ENCODE assay signal across 15 cellular contexts in genomic region chr11:10640308-10640707, GRCh38. TPM values are rescaled to one million over a fixed set of nuclear protein-coding genes. Genes with fewer than 3 reads are reported as not detected.
DNase-seq lines count a peak whose midpoint lies in the region; TF ChIP-seq lines count a peak whose summit lies in the region.
"Had no signal": no experiment of that assay in that cellular context is flagged by ENCODE, and none has a peak within 500 bp of the region (broad histone marks: within the 10 kb centered on the region; RNA-seq: fewer than 3 reads in every experiment).

No MANE protein-coding gene starts in this region.

- 34 to 65% methylated on average over 3 of the region's 3 CpGs for WGBS in esophagus squamous epithelium, 2 donors
- WGBS in spleen, 5 donors: 24 to 44% (median 33%) methylated on average over 3 of the region's 3 CpGs
- WGBS in adrenal gland, 4 donors: 71 to 85% (median 74%) methylated on average over 3 of the region's 3 CpGs

- intact Hi-C loops in CD14-positive monocyte (cut with micrococcal nuclease): no loop called here
- intact Hi-C loops in esophagus squamous epithelium (cut with DNase I): no loop called here
- intact Hi-C loops in spleen (cut with DNase I; ENCODE audit: low total_unique reads): loop anchor here (10.0 kb wide), 1 partner anchor 76 kb away; the partner anchor contains the start of gene LYVE1
- intact Hi-C loops in adrenal gland (cut with DNase I): no loop called here

- H3K4me1 ChIP-seq in esophagus squamous epithelium (peaks cover 5 to 55% (median 29%) of the 10 kb centered on the region in 3 donors), spleen (peaks cover 24 to 70% (median 49%) of the 10 kb centered on the region in 6 donors), adrenal gland (replicated peaks in 1 of 2) (peaks cover 0 to 8% of the 10 kb centered on the region in 2 donors)

- TF ChIP-seq CTCF in CD14-positive monocyte (IDR thresholded peaks at IDR 0.05) (no peak), esophagus squamous epithelium (IDR thresholded peaks at IDR 0.05) (no peak), spleen (IDR thresholded peaks at IDR 0.05 in 8 of 11, conservative IDR thresholded peaks at IDR 0.05 in 3 of 11) (no peak), adrenal gland (IDR thresholded peaks at IDR 0.05) (no peak), brain microvascular endothelial cell (IDR thresholded peaks at IDR 0.05; ENCODE audit: low read depth, low read length, missing control alignments) (no peak)

- peaks cover 0 to 3% (median 0%) of the 10 kb centered on the region in 7 donors for H3K9me3 Mint-ChIP-seq in CD14-positive monocyte
- H3K9me3 Mint-ChIP-seq: nephron progenitor cell had no signal

- in situ Hi-C loops in brain microvascular endothelial cell (cut with HindIII; ENCODE audit: low pct_ligation_motif_present, low sequenced_read_pairs): no loop called here

- peak overlapping the region in 1 of 2 donors; percentile 10 for H3K4me3 Mint-ChIP-seq in CD14-positive monocyte
- H3K4me3 Mint-ChIP-seq: nephron progenitor cell had no signal

- H3K27me3 ChIP-seq in esophagus squamous epithelium (no peaks in the 10 kb centered on the region), spleen (replicated peaks in 1 of 7) (no peaks in the 10 kb centered on the region), adrenal gland (no peaks in the 10 kb centered on the region), brain microvascular endothelial cell (replicated peaks) (no peaks in the 10 kb centered on the region)

- peak overlapping the region; percentile 82 to 94 (median 91) for H3K27ac Mint-ChIP-seq in CD14-positive monocyte

- H3K9me3 ChIP-seq in esophagus squamous epithelium (no peaks in the 10 kb centered on the region), spleen (no peaks in the 10 kb centered on the region), adrenal gland (replicated peaks in 1 of 3) (no peaks in the 10 kb centered on the region)

- no peaks in the 10 kb centered on the region for H3K36me3 Mint-ChIP-seq in CD14-positive monocyte

- peaks cover 0 to 2% (median 1%) of the 10 kb centered on the region in 3 donors for H3K27me3 Mint-ChIP-seq in CD14-positive monocyte (ENCODE audit: low read depth in 3 of 3)

- TF ChIP-seq POLR2A in esophagus squamous epithelium (IDR thresholded peaks at IDR 0.05) (no peak), spleen (IDR thresholded peaks at IDR 0.05) (no peak), adrenal gland (IDR thresholded peaks at IDR 0.05) (no peak)

- H3K27ac ChIP-seq in esophagus squamous epithelium: peak overlapping the region in 3 of 4 donors; percentile 57 to 76 (median 68)
- H3K27ac ChIP-seq in spleen: peak overlapping the region in 7 of 8 donors; percentile 55 to 90 (median 80)
- peak overlapping the region in 2 of 5 donors; percentile 37 to 52 for H3K27ac ChIP-seq in adrenal gland
- no peak overlapping the region for H3K27ac ChIP-seq in brain microvascular endothelial cell

- no peak for DNase-seq in CD14-positive monocyte (ENCODE audit: low spot score)
- peak; percentile 41 to 70 for DNase-seq in NOMO-1 (lab: John Stamatoyannopoulos, UW; ENCODE audit: unreplicated experiment in 2 of 2)
- no peak for DNase-seq in esophagus squamous epithelium (lab: John Stamatoyannopoulos, UW)
- DNase-seq in spleen: no peak
- DNase-seq in adrenal gland: no peak
- DNase-seq in stimulated activated CD4-positive, alpha-beta T cell treated with anti-CD3 and anti-CD28 coated beads, Interleukin-2, amount 100 ng/mL, for 48 hours: no peak
- DNase-seq in NCI-H2081 treated with DMSO at 0.1 percent for 48 hours (lab: John Stamatoyannopoulos, UW): no peak
- no peak for DNase-seq in brain microvascular endothelial cell
- DNase-seq: activated CD4-positive, CD25-positive, alpha-beta regulatory T cell; activated naive CD4-positive, alpha-beta T cell treated with anti-CD3 and anti-CD28 coated beads, Interleukin-2, amount 50 U/mL, for 16 hours; DMS 273 treated with DMSO at 0.1 percent for 48 hours; NCI-H2029; nephron progenitor cell; NK-92 treated with Interleukin-12 subunit alpha and Interleukin-12 subunit beta, amount 100 ng/mL, for 24 hours; stimulated activated naive CD8-positive, alpha-beta T cell treated with anti-CD3 and anti-CD28 coated beads, Interleukin-15, Interleukin-2, amounts not matched to agents 100 U/mL and 50 U/mL, for 24 hours had no signal

- H3K36me3 ChIP-seq in esophagus squamous epithelium: no peaks in the 10 kb centered on the region
- no peaks in the 10 kb centered on the region for H3K36me3 ChIP-seq in spleen
- H3K36me3 ChIP-seq in adrenal gland (replicated peaks in 1 of 2): no peaks in the 10 kb centered on the region
- no peaks in the 10 kb centered on the region for H3K36me3 ChIP-seq in brain microvascular endothelial cell (replicated peaks)

- no peak overlapping the region for H3K4me3 ChIP-seq in esophagus squamous epithelium
- H3K4me3 ChIP-seq in spleen: peak overlapping the region in 1 of 8 donors; percentile 0
- no peak overlapping the region for H3K4me3 ChIP-seq in adrenal gland
- no peak overlapping the region for H3K4me3 ChIP-seq in brain microvascular endothelial cell (ENCODE audit: low read depth, low read length)

- H3K4me1 Mint-ChIP-seq in CD14-positive monocyte: peaks cover 61% of the 10 kb centered on the region

RNA-seq across cellular contexts. Expression of gene IRAG1, which starts 53.2 kb away (rescaled TPM):
- polyA plus RNA-seq in CD14-positive monocyte (1 to 10 TPM; 3.0 to 3.3 TPM), spleen (1 to 10 TPM; 2.8 to 3.3 (median 3.1) TPM), adrenal gland (10 to 100 TPM in 1 of 3 donors, 1 to 10 TPM in 2; 5.6 to 21.5 (median 7.1) TPM)
- total RNA-seq in esophagus squamous epithelium (10 to 100 TPM in 2 of 4 donors, 1 to 10 TPM in 2; 3.5 to 48.4 (median 9.9) TPM), spleen (10 to 100 TPM in 5 of 7 donors, 1 to 10 TPM in 2; 4.9 to 15.6 (median 12.2) TPM), adrenal gland (10 to 100 TPM in 6 of 8 donors, 1 to 10 TPM in 2; 8.1 to 33.9 (median 16.9) TPM)

Comparison
In these comparisons a context has a peak if more than half of its experiments do, and no peak if none do; other contexts are left out.
1. DNase-seq: peak in NOMO-1 (2 of 2); none in CD14-positive monocyte (single experiment), esophagus squamous epithelium (single experiment), spleen (single experiment), adrenal gland (0 of 7), stimulated activated CD4-positive, alpha-beta T cell treated with anti-CD3 and anti-CD28 coated beads, Interleukin-2, amount 100 ng/mL, for 48 hours (0 of 2), NCI-H2081 treated with DMSO at 0.1 percent for 48 hours (single experiment) and brain microvascular endothelial cell (single experiment).